Comparison of ENCODE assay signal across 27 cellular contexts in genomic region chr18:54154231-54154630, GRCh38.
"Had no signal": no experiment of that assay in that cellular context is flagged by ENCODE, and none has a peak within 500 bp of the region (broad histone marks: within the 10 kb centered on the region; RNA-seq: fewer than 3 reads in every experiment).

No MANE protein-coding gene starts in this region.

- H3K27ac Mint-ChIP-seq: memory B cell; naive thymus-derived CD4-positive, alpha-beta T cell; progenitor cell of endocrine pancreas; stimulated activated naive B cell treated with anti-CD40 and anti-IgM and Interleukin-4, amounts not matched to agents 10 μg/mL and 1 μg/mL and 100 μg/mL, for 72 hours had no signal

- H3K27me3 Mint-ChIP-seq: memory B cell; naive thymus-derived CD4-positive, alpha-beta T cell; natural killer cell treated with Interleukin-12 subunit alpha and Interleukin-12 subunit beta and Interleukin-15 and Interleukin-18, amount 100 ng/mL, for 72 hours; progenitor cell of endocrine pancreas; stimulated activated naive B cell treated with anti-CD40 and anti-IgM and Interleukin-4, amounts not matched to agents 10 μg/mL and 1 μg/mL and 100 μg/mL, for 72 hours had no signal

- H3K4me3 ChIP-seq: lung, mucosa of descending colon, ovary, skin epidermis, stomach, testis, thyroid gland, transverse colon, uterus had no signal

- H3K9me3 Mint-ChIP-seq: memory B cell; natural killer cell treated with Interleukin-12 subunit alpha and Interleukin-12 subunit beta and Interleukin-15 and Interleukin-18, amount 100 ng/mL, for 72 hours; stimulated activated naive B cell treated with anti-CD40 and anti-IgM and Interleukin-4, amounts not matched to agents 10 μg/mL and 1 μg/mL and 100 μg/mL, for 72 hours had no signal

- H3K27me3 ChIP-seq: ovary, stomach, testis, thyroid gland, transverse colon, uterus had no signal

- H3K9me3 ChIP-seq: mucosa of descending colon, ovary, stomach, testis, thyroid gland, transverse colon, uterus had no signal

- H3K27ac ChIP-seq: ovary, skin epidermis, stomach, testis, thyroid gland, transverse colon, uterus had no signal

- H3K4me1 ChIP-seq: stomach, thyroid gland, transverse colon had no signal

- H3K4me3 Mint-ChIP-seq: memory B cell; naive thymus-derived CD4-positive, alpha-beta T cell; natural killer cell treated with Interleukin-12 subunit alpha and Interleukin-12 subunit beta and Interleukin-15 and Interleukin-18, amount 100 ng/mL, for 72 hours; stimulated activated naive B cell treated with anti-CD40 and anti-IgM and Interleukin-4, amounts not matched to agents 10 μg/mL and 1 μg/mL and 100 μg/mL, for 72 hours had no signal

- DNase-seq: hippocampal formation; kidney glomerular epithelial cell; left cardiac atrium; midbrain; mucosa of descending colon; naive thymus-derived CD4-positive, alpha-beta T cell; ovary; retina; right cardiac atrium; stimulated activated CD4-positive, alpha-beta T cell treated with anti-CD3 and anti-CD28 coated beads, Interleukin-12 subunit alpha, Interleukin-12 subunit beta, amount 100 ng/mL, for 4 hours; stimulated activated CD4-positive, alpha-beta T cell treated with anti-CD3 and anti-CD28 coated beads, Interleukin-15, amount 100 ng/mL, for 24 hours; stimulated activated CD4-positive, alpha-beta T cell treated with anti-CD3 and anti-CD28 coated beads, Interleukin-2, amount 100 ng/mL, for 24 hours; stimulated activated CD4-positive, alpha-beta T cell treated with anti-CD3 and anti-CD28 coated beads, Interleukin-4, amount 100 ng/mL, for 1 hour; stimulated activated naive B cell treated with anti-CD40 and anti-IgM and Interleukin-4, amounts not matched to agents 10 μg/mL and 1 μg/mL and 100 μg/mL, for 72 hours; stimulated activated naive CD8-positive, alpha-beta T cell treated with anti-CD3 and anti-CD28 coated beads, Interleukin-15, Interleukin-2, amounts not matched to agents 100 U/mL and 50 U/mL, for 24 hours; stomach; testis; thyroid gland; transverse colon; uterus had no signal

- H3K36me3 ChIP-seq: ovary, uterus had no signal

- ATAC-seq: left cardiac atrium; left lobe of liver; mucosa of descending colon; naive thymus-derived CD4-positive, alpha-beta T cell; natural killer cell treated with Interleukin-12 subunit alpha and Interleukin-12 subunit beta and Interleukin-15 and Interleukin-18, amount 100 ng/mL, for 72 hours; right cardiac atrium; sciatic nerve; stimulated activated naive B cell treated with anti-CD40 and anti-IgM and Interleukin-4, amounts not matched to agents 10 μg/mL and 1 μg/mL and 100 μg/mL, for 72 hours; stimulated activated naive CD8-positive, alpha-beta T cell treated with anti-CD3 and anti-CD28 coated beads, Interleukin-15, Interleukin-2, amounts not matched to agents 100 U/mL and 50 U/mL, for 24 hours had no signal
